ENCODE assay signal across 1 cellular context in genomic region chr18:26685438-26686173, GRCh38.
TF ChIP-seq lines count a peak whose summit lies in the region.

No MANE protein-coding gene starts in this region.

TF ChIP-seq in GM23338, 12 proteins besides CTCF, POLR2A, EP300 and RAD21 (continued from another document):
- no peak for TF ChIP-seq ZNF462 (CRISPR knock-in tag; IDR thresholded peaks at IDR 0.05)
- no peak for TF ChIP-seq JUNB (IDR thresholded peaks at IDR 0.05; ENCODE audit: unreplicated experiment)
- no peak for TF ChIP-seq CREB1 (CRISPR knock-in tag; IDR thresholded peaks at IDR 0.05; ENCODE audit: low read depth)
- no peak for TF ChIP-seq ZNF331 (CRISPR knock-in tag; IDR thresholded peaks at IDR 0.05; ENCODE audit: low read depth)
- TF ChIP-seq STAT1 (IDR thresholded peaks at IDR 0.05; ENCODE audit: unreplicated experiment) = no peak
- no peak for TF ChIP-seq POLR2AphosphoS5 (IDR thresholded peaks at IDR 0.05; ENCODE audit: low read depth)
- no peak for TF ChIP-seq NANOG (IDR thresholded peaks at IDR 0.05; ENCODE audit: borderline replicate concordance)
